2 cellular contexts compared by ENCODE assay signal in genomic region chr4:152503606-152504290, GRCh38.
TF ChIP-seq lines count a peak whose summit lies in the region.

No MANE protein-coding gene starts in this region.

TF ChIP-seq in GM23338, 12 proteins besides CTCF, POLR2A, EP300 and RAD21 (continued from another document):
- TF ChIP-seq, protein P1, sequence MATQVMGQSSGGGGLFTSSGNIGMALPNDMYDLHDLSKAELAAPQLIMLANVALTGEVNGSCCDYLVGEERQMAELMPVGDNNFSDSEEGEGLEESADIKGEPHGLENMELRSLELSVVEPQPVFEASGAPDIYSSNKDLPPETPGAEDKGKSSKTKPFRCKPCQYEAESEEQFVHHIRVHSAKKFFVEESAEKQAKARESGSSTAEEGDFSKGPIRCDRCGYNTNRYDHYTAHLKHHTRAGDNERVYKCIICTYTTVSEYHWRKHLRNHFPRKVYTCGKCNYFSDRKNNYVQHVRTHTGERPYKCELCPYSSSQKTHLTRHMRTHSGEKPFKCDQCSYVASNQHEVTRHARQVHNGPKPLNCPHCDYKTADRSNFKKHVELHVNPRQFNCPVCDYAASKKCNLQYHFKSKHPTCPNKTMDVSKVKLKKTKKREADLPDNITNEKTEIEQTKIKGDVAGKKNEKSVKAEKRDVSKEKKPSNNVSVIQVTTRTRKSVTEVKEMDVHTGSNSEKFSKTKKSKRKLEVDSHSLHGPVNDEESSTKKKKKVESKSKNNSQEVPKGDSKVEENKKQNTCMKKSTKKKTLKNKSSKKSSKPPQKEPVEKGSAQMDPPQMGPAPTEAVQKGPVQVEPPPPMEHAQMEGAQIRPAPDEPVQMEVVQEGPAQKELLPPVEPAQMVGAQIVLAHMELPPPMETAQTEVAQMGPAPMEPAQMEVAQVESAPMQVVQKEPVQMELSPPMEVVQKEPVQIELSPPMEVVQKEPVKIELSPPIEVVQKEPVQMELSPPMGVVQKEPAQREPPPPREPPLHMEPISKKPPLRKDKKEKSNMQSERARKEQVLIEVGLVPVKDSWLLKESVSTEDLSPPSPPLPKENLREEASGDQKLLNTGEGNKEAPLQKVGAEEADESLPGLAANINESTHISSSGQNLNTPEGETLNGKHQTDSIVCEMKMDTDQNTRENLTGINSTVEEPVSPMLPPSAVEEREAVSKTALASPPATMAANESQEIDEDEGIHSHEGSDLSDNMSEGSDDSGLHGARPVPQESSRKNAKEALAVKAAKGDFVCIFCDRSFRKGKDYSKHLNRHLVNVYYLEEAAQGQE (IDR thresholded peaks at IDR 0.05; ENCODE audit: unreplicated experiment): no peak
- TF ChIP-seq NANOG (IDR thresholded peaks at IDR 0.05; ENCODE audit: borderline replicate concordance): no peak
- TF ChIP-seq POLR2AphosphoS5 (IDR thresholded peaks at IDR 0.05; ENCODE audit: low read depth): no peak
- no peak for TF ChIP-seq JUNB (IDR thresholded peaks at IDR 0.05; ENCODE audit: unreplicated experiment)
- TF ChIP-seq EZH2 (IDR thresholded peaks at IDR 0.05; ENCODE audit: low read depth, unreplicated experiment): no peak
- no peak for TF ChIP-seq STAT1 (IDR thresholded peaks at IDR 0.05; ENCODE audit: unreplicated experiment)
- no peak for TF ChIP-seq EZH2phosphoT487 (IDR thresholded peaks at IDR 0.05; ENCODE audit: unreplicated experiment)
- TF ChIP-seq ETS1 (IDR thresholded peaks at IDR 0.05): no peak
- TF ChIP-seq ZNF114 (CRISPR knock-in tag; IDR thresholded peaks at IDR 0.05): no peak
TF ChIP-seq in GM23338: peak in this region for 0.

TF ChIP-seq in WTC11, 78 proteins besides CTCF, POLR2A, EP300 and RAD21 (continued from another document):
- no peak for TF ChIP-seq AR (CRISPR knock-in tag; IDR thresholded peaks at IDR 0.05)
- TF ChIP-seq MYBL2 (CRISPR knock-in tag; IDR thresholded peaks at IDR 0.05): no peak
- no peak for TF ChIP-seq SOX15 (CRISPR knock-in tag; IDR thresholded peaks at IDR 0.05)
- TF ChIP-seq E2F1 (CRISPR knock-in tag; IDR thresholded peaks at IDR 0.05): no peak
- no peak for TF ChIP-seq TP53 (CRISPR knock-in tag; IDR thresholded peaks at IDR 0.05)
